Comparison of ENCODE assay signal across 1 cellular context in the genomic region with DNA sequence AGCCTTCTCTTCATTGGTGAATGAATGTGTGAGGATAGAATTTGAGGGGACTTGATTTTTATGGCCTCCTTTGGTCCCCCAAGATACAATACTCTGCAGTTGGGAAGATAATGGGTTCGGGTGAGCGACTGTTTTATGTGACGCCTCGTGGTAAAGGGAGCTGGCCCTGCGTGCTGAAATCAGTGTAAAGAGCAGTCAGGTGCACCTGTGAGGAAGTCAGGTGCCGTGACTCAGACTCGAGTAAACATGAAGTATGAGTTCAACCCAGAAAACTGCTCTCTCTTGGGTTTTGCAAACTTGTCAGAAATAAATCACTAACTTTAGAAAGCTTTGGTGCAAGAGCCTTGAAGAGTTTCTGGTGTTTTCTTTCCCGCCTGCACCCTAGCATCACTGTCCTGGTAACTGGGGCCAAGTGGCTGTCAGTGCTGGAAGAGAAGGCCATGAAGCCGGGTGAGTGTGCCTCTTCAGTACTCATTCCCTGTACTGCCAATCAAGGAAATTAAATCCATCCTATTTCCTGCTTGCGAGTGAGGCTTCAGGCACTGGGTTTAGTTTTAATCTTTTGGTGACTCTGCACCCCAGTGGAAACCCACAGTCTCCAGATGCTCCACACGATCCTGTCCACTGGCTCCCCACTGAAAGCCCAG.
TF ChIP-seq lines count a peak whose summit lies in the region.

No MANE protein-coding gene starts in this region.

TF ChIP-seq in GM23338, 12 proteins besides CTCF, POLR2A, EP300 and RAD21:
- TF ChIP-seq ZNF462 (CRISPR knock-in tag; IDR thresholded peaks at IDR 0.05), result no peak
- TF ChIP-seq JUNB (IDR thresholded peaks at IDR 0.05; ENCODE audit: unreplicated experiment), result no peak
- TF ChIP-seq NANOG (IDR thresholded peaks at IDR 0.05; ENCODE audit: borderline replicate concordance), result no peak
- no peak for TF ChIP-seq ZNF331 (CRISPR knock-in tag; IDR thresholded peaks at IDR 0.05; ENCODE audit: low read depth)
- no peak for TF ChIP-seq EZH2 (IDR thresholded peaks at IDR 0.05; ENCODE audit: low read depth, unreplicated experiment)
- TF ChIP-seq POLR2AphosphoS5 (IDR thresholded peaks at IDR 0.05; ENCODE audit: low read depth), result no peak
- no peak for TF ChIP-seq EZH2phosphoT487 (IDR thresholded peaks at IDR 0.05; ENCODE audit: unreplicated experiment)
- TF ChIP-seq, protein P1, sequence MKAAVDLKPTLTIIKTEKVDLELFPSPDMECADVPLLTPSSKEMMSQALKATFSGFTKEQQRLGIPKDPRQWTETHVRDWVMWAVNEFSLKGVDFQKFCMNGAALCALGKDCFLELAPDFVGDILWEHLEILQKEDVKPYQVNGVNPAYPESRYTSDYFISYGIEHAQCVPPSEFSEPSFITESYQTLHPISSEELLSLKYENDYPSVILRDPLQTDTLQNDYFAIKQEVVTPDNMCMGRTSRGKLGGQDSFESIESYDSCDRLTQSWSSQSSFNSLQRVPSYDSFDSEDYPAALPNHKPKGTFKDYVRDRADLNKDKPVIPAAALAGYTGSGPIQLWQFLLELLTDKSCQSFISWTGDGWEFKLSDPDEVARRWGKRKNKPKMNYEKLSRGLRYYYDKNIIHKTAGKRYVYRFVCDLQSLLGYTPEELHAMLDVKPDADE (IDR thresholded peaks at IDR 0.05), result no peak
- TF ChIP-seq ZNF114 (CRISPR knock-in tag; IDR thresholded peaks at IDR 0.05), result no peak
- TF ChIP-seq STAT1 (IDR thresholded peaks at IDR 0.05; ENCODE audit: unreplicated experiment), result no peak
